In genomic region chr12:108173160-108173559, GRCh38 we compare ENCODE assay signal across 15 cellular contexts. TPM values are rescaled to one million over a fixed set of nuclear protein-coding genes. Genes with fewer than 3 reads are reported as not detected.
"Had no signal": no experiment of that assay in that cellular context is flagged by ENCODE, and none has a peak within 500 bp of the region (broad histone marks: within the 10 kb centered on the region; RNA-seq: fewer than 3 reads in every experiment).

No MANE protein-coding gene starts in this region.

- H3K4me1 ChIP-seq: breast epithelium, heart right ventricle, stomach had no signal

- ATAC-seq: activated T-cell treated with anti-CD3 and anti-CD28 coated beads, Interleukin-2, amount 50 U/mL, for 72 hours; heart right ventricle; left ventricle myocardium superior had no signal

- DNase-seq: activated CD4-positive, alpha-beta memory T cell treated with anti-CD3 and anti-CD28 coated beads for 36 hours; activated T-cell treated with anti-CD3 and anti-CD28 coated beads, Interleukin-2, amount 50 U/mL, for 72 hours; aorta; foreskin melanocyte; heart right ventricle; left ventricle myocardium superior; mesenchymal stem cell; nephron progenitor cell; ovary; stimulated activated CD4-positive, alpha-beta T cell treated with anti-CD3 and anti-CD28 coated beads, Interleukin-4, amount 100 ng/mL, for 4 hours; stomach; T-helper 9 cell had no signal

- H3K27me3 ChIP-seq: ovary, stomach had no signal

- H3K36me3 ChIP-seq: breast epithelium, heart right ventricle, ovary, stomach, thoracic aorta had no signal

- H3K27ac ChIP-seq: breast epithelium, heart right ventricle, ovary, stomach, thoracic aorta had no signal

- H3K4me3 ChIP-seq: breast epithelium, dorsolateral prefrontal cortex, heart right ventricle, ovary, stomach, thoracic aorta had no signal

- H3K9me3 ChIP-seq: breast epithelium, ovary, thoracic aorta had no signal

RNA-seq across cellular contexts. Expression of gene WSCD2, which starts 44.1 kb away (rescaled TPM):
- total RNA-seq: activated CD4-positive, alpha-beta memory T cell treated with anti-CD3 and anti-CD28 coated beads for 36 hours; activated T-cell treated with anti-CD3 and anti-CD28 coated beads, Interleukin-2, amount 50 U/mL, for 72 hours had no signal
